ENCODE assay signal across 10 cellular contexts in genomic region chr1:42682484-42682738, GRCh38. TPM values are rescaled to one million over a fixed set of nuclear protein-coding genes. Genes with fewer than 3 reads are reported as not detected.
DNase-seq lines count a peak whose midpoint lies in the region; ATAC-seq, FAIRE-seq and TF ChIP-seq lines count a peak whose summit lies in the region.
"Not testable (repeated sequence)": the region's sequence is repeated elsewhere in the genome, so short reads cannot be mapped to it uniquely, and the experiment has no call there.
"Had no signal": no experiment of that assay in that cellular context is flagged by ENCODE, and none has a peak within 500 bp of the region (broad histone marks: within the 10 kb centered on the region; RNA-seq: fewer than 3 reads in every experiment).

No MANE protein-coding gene starts in this region.

- peaks cover 22% of the 10 kb centered on the region for H4K20me1 ChIP-seq in endothelial cell of umbilical vein (replicated peaks; ENCODE audit: control insufficient read depth, extremely low read depth, insufficient read depth, low read length)

- not testable (repeated sequence) for H3K27me3 ChIP-seq in NT2/D1 (ENCODE audit: insufficient read depth, insufficient read length); endothelial cell of umbilical vein (ENCODE audit: control insufficient read depth in 2 of 2, insufficient read depth in 2 of 2, low read length in 2 of 2); prostate gland (replicated peaks; ENCODE audit: insufficient read depth)

- CTCF ChIA-PET in endothelial cell of umbilical vein (lab: Charles Lee) = interaction anchor here (0.9 to 2.2 kb wide), 7 partner anchors 9 to 104 kb away, joined by 3 to 8 read pairs (median 5); partner anchors contain the start of genes C1orf50, P3H1 and PPIH

- dilution Hi-C loops in endothelial cell of umbilical vein (cut with MboI; ENCODE audit: extremely low pct_ligation_motif_present, low sequenced_read_pairs) = not testable (repeated sequence)

- H3K36me3 ChIP-seq in NT2/D1 (ENCODE audit: insufficient read depth, insufficient read length, low read length) = peaks cover 46% of the 10 kb centered on the region
- not testable (repeated sequence) for H3K36me3 ChIP-seq in endothelial cell of umbilical vein (ENCODE audit: control insufficient read depth in 2 of 2, extremely low read depth in 1 of 2, insufficient read depth in 2 of 2, low read length in 2 of 2); prostate gland

- H3K4me2 ChIP-seq in endothelial cell of umbilical vein (ENCODE audit: insufficient read depth, low read length) = not testable (repeated sequence)

- H3K9ac ChIP-seq in NT2/D1 (ENCODE audit: insufficient read length, low read depth) (peak overlapping the region; percentile 96), endothelial cell of umbilical vein (replicated peaks; ENCODE audit: extremely low read depth, insufficient read depth, low read length) (peak overlapping the region; percentile 84)

- not testable (repeated sequence) for FAIRE-seq in endothelial cell of umbilical vein (lab: Jason Lieb, UNC)

- H3K4me1 ChIP-seq in NT2/D1 (ENCODE audit: insufficient read depth, insufficient read length); prostate gland (replicated peaks): not testable (repeated sequence)
- peaks cover 41% of the 10 kb centered on the region for H3K4me1 ChIP-seq in endothelial cell of umbilical vein (ENCODE audit: control insufficient read depth, extremely low read depth, insufficient read depth, low read length)

- not testable (repeated sequence) for DNase-seq in NT2/D1 (ENCODE audit: low read depth, low spot score); endothelial cell of umbilical vein (ENCODE audit: low read depth, low spot score); left lobe of liver (ENCODE audit: low spot score); prostate gland (ENCODE audit: low spot score)
- peak; percentile 12 for DNase-seq in activated gamma-delta T cell treated with anti-CD3 and anti-CD28 coated beads, Interleukin-2, amount 50 U/mL, for 16 hours (ENCODE audit: low read depth)

- WGBS in prostate gland = 0% methylated on average over 1 of the region's 33 CpGs

- not testable (repeated sequence) for H2AFZ ChIP-seq in endothelial cell of umbilical vein (ENCODE audit: low read depth, low read length)

- H3K27ac ChIP-seq in 22Rv1 = peak overlapping the region; percentile 85
- peak overlapping the region; percentile 27 for H3K27ac ChIP-seq in endothelial cell of umbilical vein (ENCODE audit: insufficient read depth, low read depth, low read length)
- H3K27ac ChIP-seq in prostate gland = peak overlapping the region; percentile 75 to 94

- not testable (repeated sequence) for TF ChIP-seq CTCF in 22Rv1 (IDR thresholded peaks at IDR 0.05); endothelial cell of umbilical vein (IDR thresholded peaks at IDR 0.05; ENCODE audit: extremely low read depth in 1 of 2, insufficient read depth in 1 of 2, low read depth in 1 of 2, low read length in 2 of 2); prostate gland (IDR thresholded peaks at IDR 0.05)

- H3K4me3 ChIP-seq in NT2/D1 (ENCODE audit: insufficient read length, low read depth) (peak overlapping the region; percentile 91), endothelial cell of umbilical vein (replicated peaks in 1 of 3; ENCODE audit: insufficient read depth in 1 of 3, low read depth in 1 of 3, low read length in 3 of 3) (peak overlapping the region in 2 of 3 experiments; percentile 76 to 85), prostate gland (peak overlapping the region; percentile 84 to 89)

- H3K79me2 ChIP-seq in endothelial cell of umbilical vein (ENCODE audit: control insufficient read depth, insufficient read depth, low read length) = peaks cover 58% of the 10 kb centered on the region

- POLR2A ChIA-PET in endothelial cell of umbilical vein (lab: Charles Lee) = interaction anchor here (0.5 to 1.6 kb wide), 5 partner anchors 10 to 85 kb away, joined by 4 to 10 read pairs (median 4); partner anchors contain the start of genes C1orf50 and PPIH

- H3K9me1 ChIP-seq in endothelial cell of umbilical vein (replicated peaks; ENCODE audit: control insufficient read depth, extremely low read depth, insufficient read depth, low read length) = not testable (repeated sequence)

- BruUV-seq in endothelial cell of umbilical vein (replicated peaks; lab: Mats Ljungman, UMichigan) = not testable (repeated sequence)

- intact Hi-C loops in endothelial cell of umbilical vein (cut with micrococcal nuclease) (loop anchor here (1.0 to 10.0 kb wide), 5 partner anchors 8 to 348 kb away; partner anchors contain the start of genes C1orf50, FOXJ3, P3H1 and PPIH), prostate gland (cut with DNase I) (loop anchor here (2.0 to 10.0 kb wide), 3 partner anchors 24 to 162 kb away; partner anchors contain the start of genes C1orf50, P3H1, PPIH and ZNF691)

- TF ChIP-seq POLR2A in endothelial cell of umbilical vein (IDR thresholded peaks at IDR 0.05; ENCODE audit: low read depth, low read length); prostate gland (IDR thresholded peaks at IDR 0.05): not testable (repeated sequence)

- ATAC-seq in GM19043 (IDR thresholded peaks at IDR 0.05; ENCODE audit: low read depth, unreplicated experiment) (peak; percentile 4), HG02840 (IDR thresholded peaks at IDR 0.05; ENCODE audit: low FRiP score, unreplicated experiment) (peak; percentile 11), left lobe of liver (peak; percentile 44)

- H3K9me3 ChIP-seq in NT2/D1 (ENCODE audit: insufficient read depth, low read length); endothelial cell of umbilical vein (replicated peaks; ENCODE audit: control insufficient read depth, insufficient read depth, low read length); prostate gland: not testable (repeated sequence)

RNA-seq across cellular contexts. Expression of gene YBX1, which starts 0.2 kb away (rescaled TPM):
- 783 and 829 TPM in 2 replicates for total RNA-seq in endothelial cell of umbilical vein
- polyA plus RNA-seq in endothelial cell of umbilical vein = 271 and 430 TPM in 2 replicates
- polyA plus RNA-seq in endothelial cell of umbilical vein (2011; cell fraction: cytosol; rRNA removed) = 740 and 881 TPM in 2 replicates
- polyA plus RNA-seq in endothelial cell of umbilical vein (2011; cell fraction: nucleus; rRNA removed) = 258 and 328 TPM in 2 replicates
- 792 and 950 TPM in 2 replicates for polyA plus RNA-seq in endothelial cell of umbilical vein (2012)
- polyA minus RNA-seq in endothelial cell of umbilical vein = 262 and 279 TPM in 2 replicates
- 377 TPM for polyA minus RNA-seq in endothelial cell of umbilical vein (2011; cell fraction: cytosol; rRNA and poly(A)+ RNA removed)
- 44.3 and 52.1 TPM in 2 replicates for polyA minus RNA-seq in endothelial cell of umbilical vein (2011; cell fraction: nucleus; rRNA and poly(A)+ RNA removed)
- total RNA-seq in left lobe of liver = 183 TPM
- total RNA-seq in prostate gland = 100 to 1,000 TPM; 325 to 406 TPM

RNA-seq across cellular contexts. Expression of gene PPIH, which starts 24.2 kb away (rescaled TPM):
- 49.3 and 52.1 TPM in 2 replicates for total RNA-seq in endothelial cell of umbilical vein
- 40.0 and 55.2 TPM in 2 replicates for polyA plus RNA-seq in endothelial cell of umbilical vein
- polyA plus RNA-seq in endothelial cell of umbilical vein (2011; cell fraction: cytosol; rRNA removed) = 63.1 and 73.6 TPM in 2 replicates
- polyA plus RNA-seq in endothelial cell of umbilical vein (2011; cell fraction: nucleus; rRNA removed) = 35.2 and 57.0 TPM in 2 replicates
- polyA plus RNA-seq in endothelial cell of umbilical vein (2012) = 38.0 and 57.7 TPM in 2 replicates
- polyA minus RNA-seq in endothelial cell of umbilical vein = 26.0 and 34.8 TPM in 2 replicates
- 30.5 TPM for polyA minus RNA-seq in endothelial cell of umbilical vein (2011; cell fraction: cytosol; rRNA and poly(A)+ RNA removed)
- 10.5 and 14.0 TPM in 2 replicates for polyA minus RNA-seq in endothelial cell of umbilical vein (2011; cell fraction: nucleus; rRNA and poly(A)+ RNA removed)
- total RNA-seq in left lobe of liver = 7.7 TPM
- 10 to 100 TPM; 31.9 to 39.4 TPM for total RNA-seq in prostate gland

RNA-seq across cellular contexts. Expression of gene CLDN19, which starts 57.6 kb away (rescaled TPM):
- total RNA-seq in endothelial cell of umbilical vein = not detected in 2 replicates
- not detected in 2 replicates for polyA plus RNA-seq in endothelial cell of umbilical vein
- not detected in 2 replicates for polyA plus RNA-seq in endothelial cell of umbilical vein (2011; cell fraction: cytosol; rRNA removed)
- not detected in 2 replicates for polyA plus RNA-seq in endothelial cell of umbilical vein (2011; cell fraction: nucleus; rRNA removed)
- polyA plus RNA-seq in endothelial cell of umbilical vein (2012) = not detected in 2 replicates
- not detected in 2 replicates for polyA minus RNA-seq in endothelial cell of umbilical vein
- polyA minus RNA-seq in endothelial cell of umbilical vein (2011; cell fraction: cytosol; rRNA and poly(A)+ RNA removed) = not detected
- not detected in 2 replicates for polyA minus RNA-seq in endothelial cell of umbilical vein (2011; cell fraction: nucleus; rRNA and poly(A)+ RNA removed)
- not detected for total RNA-seq in left lobe of liver
- total RNA-seq in prostate gland = 1 to 10 TPM; 1.1 to 1.5 TPM
- total RNA-seq: activated CD8-positive, alpha-beta memory T cell treated with anti-CD3 and anti-CD28 coated beads for 36 hours; lung microvascular endothelial cell had no signal

Comparison
In these comparisons a context has a peak if more than half of its experiments do, and no peak if none do; other contexts are left out.
1. H3K27ac ChIP-seq: peak in every context shown above with its lines; median percentile 85 in 22Rv1; 84 in prostate gland; 27 in endothelial cell of umbilical vein.